ENCODE assay signal across 12 cellular contexts in the genomic region with DNA sequence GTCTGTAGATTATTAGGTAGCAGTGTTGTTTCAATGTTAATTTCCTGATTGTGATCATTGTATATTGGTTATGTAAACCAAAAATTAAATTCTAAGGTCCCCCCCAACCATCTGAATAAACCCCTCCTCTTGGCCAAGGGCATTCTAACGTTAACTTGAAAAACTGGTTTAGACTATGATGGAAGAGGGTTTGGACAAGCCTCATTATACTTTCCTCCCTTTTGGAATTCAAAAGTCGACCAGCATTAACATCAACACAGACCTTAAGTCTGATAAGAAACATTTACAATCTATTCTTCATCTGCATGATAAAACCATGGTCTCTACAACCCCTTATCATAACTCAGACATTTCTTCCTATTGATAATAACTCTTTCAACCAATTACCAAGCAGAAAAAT. TPM values are rescaled to one million over a fixed set of nuclear protein-coding genes. Genes with fewer than 3 reads are reported as not detected.
DNase-seq lines count a peak whose midpoint lies in the region; TF ChIP-seq lines count a peak whose summit lies in the region.
"Had no signal": no experiment of that assay in that cellular context is flagged by ENCODE, and none has a peak within 500 bp of the region (broad histone marks: within the 10 kb centered on the region; RNA-seq: fewer than 3 reads in every experiment).

No MANE protein-coding gene starts in this region.

- no peaks in the 10 kb centered on the region for H4K20me1 ChIP-seq in Karpas-422 (ENCODE audit: insufficient read depth, low read depth, low read length)

- H3K27ac ChIP-seq in Karpas-422 (ENCODE audit: low read length) (no peak overlapping the region), thyroid gland (peak overlapping the region; percentile 89 to 98 (median 98))
- H3K27ac ChIP-seq: C4-2B had no signal

- WGBS in thyroid gland, 2 donors, result 13 to 16% methylated on average over 2 of the region's 2 CpGs

- no peak overlapping the region for H3K9ac ChIP-seq in Karpas-422 (ENCODE audit: low read length)

- H3K9me3 Mint-ChIP-seq in Caco-2 (ENCODE audit: unreplicated experiment), result no peaks in the 10 kb centered on the region
- H3K9me3 Mint-ChIP-seq: CD4-positive, alpha-beta memory T cell; HFFc6 had no signal

- CTCF ChIA-PET in Caco-2 (lab: Charles Lee), result interaction anchor here (0.8 to 2.5 kb wide), 2 partner anchors 14 to 40 kb away, joined by 4 to 15 read pairs; no protein-coding TSS in a partner anchor

- H3K9me2 ChIP-seq in Karpas-422 (replicated peaks; ENCODE audit: insufficient read depth, low read length), result no peaks in the 10 kb centered on the region

- peak overlapping the region; percentile 10 for H3K4me3 Mint-ChIP-seq in Caco-2 (ENCODE audit: unreplicated experiment)
- H3K4me3 Mint-ChIP-seq: CD4-positive, alpha-beta memory T cell; HFFc6 had no signal

- no peak for DNase-seq in Caco-2
- peak; percentile 23 for DNase-seq in Karpas-422
- peak; percentile 32 for DNase-seq in epithelial cell of esophagus (ENCODE audit: low read depth)
- no peak for DNase-seq in thyroid gland
- no peak for DNase-seq in erythroblast (lab: John Stamatoyannopoulos, UW)
- no peak for DNase-seq in stimulated activated CD4-positive, alpha-beta T cell treated with anti-CD3 and anti-CD28 coated beads, Interleukin-4, amount 100 ng/mL, for 1 hour
- no peak for DNase-seq in NCI-H128 (lab: John Stamatoyannopoulos, UW; ENCODE audit: unreplicated experiment)
- DNase-seq: BE2C; CD4-positive, alpha-beta memory T cell; HCEC 1CT; HFFc6 had no signal

- H3K36me3 ChIP-seq in Caco-2 (ENCODE audit: control insufficient read depth, insufficient read depth, low read length), result no peaks in the 10 kb centered on the region
- H3K36me3 ChIP-seq in Karpas-422 (ENCODE audit: insufficient read depth, low read length), result no peaks in the 10 kb centered on the region
- H3K36me3 ChIP-seq in thyroid gland, result no peaks in the 10 kb centered on the region
- H3K36me3 ChIP-seq: BE2C had no signal

- no peak overlapping the region for H2AFZ ChIP-seq in Karpas-422 (ENCODE audit: low read length)

- H3K36me3 Mint-ChIP-seq in Caco-2 (ENCODE audit: insufficient read depth, unreplicated experiment), result peaks cover 13% of the 10 kb centered on the region
- H3K36me3 Mint-ChIP-seq: CD4-positive, alpha-beta memory T cell had no signal

- no peaks in the 10 kb centered on the region for H3K27me3 Mint-ChIP-seq in Caco-2 (ENCODE audit: insufficient read depth, unreplicated experiment)

- TF ChIP-seq CTCF in Caco-2 (IDR thresholded peaks at IDR 0.05; ENCODE audit: insufficient read depth in 1 of 2, low read depth in 1 of 2, low read length in 1 of 2, severe bottlenecking in 1 of 2, unreplicated experiment in 1 of 2), result no peak
- no peak for TF ChIP-seq CTCF in epithelial cell of esophagus (IDR thresholded peaks at IDR 0.05; ENCODE audit: insufficient read depth, low read depth, low read length, missing control alignments)
- TF ChIP-seq CTCF in thyroid gland (IDR thresholded peaks at IDR 0.05), result no peak

- intact Hi-C loops in Caco-2 (cut with micrococcal nuclease; ENCODE audit: unreplicated experiment), result no loop called here
- intact Hi-C loops in thyroid gland (cut with DNase I), result no loop called here

- POLR2A ChIA-PET in Caco-2 (lab: Charles Lee), result no interaction called here

- no TSS peak for BruUV-seq in Caco-2 (replicated peaks; lab: Mats Ljungman, UMichigan)

- H3K27me3 ChIP-seq in Caco-2 (replicated peaks; ENCODE audit: control insufficient read depth, insufficient read depth, low read length) (no peaks in the 10 kb centered on the region), Karpas-422 (ENCODE audit: low read length) (no peaks in the 10 kb centered on the region), thyroid gland (no peaks in the 10 kb centered on the region)
- H3K27me3 ChIP-seq: BE2C had no signal

- H3K9me3 ChIP-seq in Caco-2 (no peaks in the 10 kb centered on the region), Karpas-422 (ENCODE audit: low read length) (no peaks in the 10 kb centered on the region), thyroid gland (no peaks in the 10 kb centered on the region)
- H3K9me3 ChIP-seq: BE2C had no signal

- TF ChIP-seq POLR2A in thyroid gland (IDR thresholded peaks at IDR 0.05), result no peak
- no peak for TF ChIP-seq POLR2A in erythroblast (IDR thresholded peaks at IDR 0.05; ENCODE audit: low read length)

- peak overlapping the region; percentile 86 for H3K27ac Mint-ChIP-seq in Caco-2 (ENCODE audit: unreplicated experiment)
- H3K27ac Mint-ChIP-seq: CD4-positive, alpha-beta memory T cell; HFFc6 had no signal

- no peaks in the 10 kb centered on the region for H3K79me2 ChIP-seq in Karpas-422 (ENCODE audit: low read length)

- H3K4me2 ChIP-seq in Karpas-422 (ENCODE audit: low read depth, low read length, poor library complexity, severe bottlenecking), result no peak overlapping the region

- no peak overlapping the region for H3K4me3 ChIP-seq in Caco-2 (ENCODE audit: low read depth, low read length)
- H3K4me3 ChIP-seq in Karpas-422 (ENCODE audit: low read length), result no peak overlapping the region
- H3K4me3 ChIP-seq in epithelial cell of esophagus (ENCODE audit: low read length), result no peak overlapping the region
- H3K4me3 ChIP-seq in thyroid gland (replicated peaks in 1 of 3), result no peak overlapping the region

- H3K4me1 ChIP-seq in Caco-2, result peaks cover 87% of the 10 kb centered on the region
- H3K4me1 ChIP-seq in Karpas-422 (ENCODE audit: low read length), result no peaks in the 10 kb centered on the region
- H3K4me1 ChIP-seq in thyroid gland, result peaks cover 47 to 54% of the 10 kb centered on the region in 2 donors

- H3K4me1 Mint-ChIP-seq in Caco-2 (ENCODE audit: low read depth, unreplicated experiment), result peaks cover 80% of the 10 kb centered on the region
- H3K4me1 Mint-ChIP-seq: CD4-positive, alpha-beta memory T cell had no signal

RNA-seq across cellular contexts. Expression of a gene that starts 20.6 kb away (rescaled TPM):
- 103 and 108 TPM in 2 replicates for total RNA-seq in Caco-2 (2022)
- not detected in 2 replicates for total RNA-seq in Karpas-422 (2014; rRNA removed; shearing (Covaris generic); ENCODE audit: low replicate concordance)
- 100 to 1,000 TPM in 3 of 4 donors, 10 to 100 TPM in 1; 88.8 to 153 (median 132) TPM for total RNA-seq in thyroid gland

Comparison
In these comparisons a context has a peak if more than half of its experiments do, and no peak if none do; other contexts are left out.
1. DNase-seq: peak in Karpas-422 (single experiment) and epithelial cell of esophagus (single experiment); none in Caco-2 (0 of 2), thyroid gland (0 of 2), erythroblast (0 of 2), stimulated activated CD4-positive, alpha-beta T cell treated with anti-CD3 and anti-CD28 coated beads, Interleukin-4, amount 100 ng/mL, for 1 hour (single experiment) and NCI-H128 (single experiment).
2. RNA of a gene that starts 20.6 kb away (total RNA-seq): 88.8 to 153 TPM in thyroid gland and 103 to 108 TPM in Caco-2; not detected in Karpas-422; every median in the first group is over 10 times any median in the second.